Comparison of ENCODE assay signal across 1 cellular context in the genomic region with DNA sequence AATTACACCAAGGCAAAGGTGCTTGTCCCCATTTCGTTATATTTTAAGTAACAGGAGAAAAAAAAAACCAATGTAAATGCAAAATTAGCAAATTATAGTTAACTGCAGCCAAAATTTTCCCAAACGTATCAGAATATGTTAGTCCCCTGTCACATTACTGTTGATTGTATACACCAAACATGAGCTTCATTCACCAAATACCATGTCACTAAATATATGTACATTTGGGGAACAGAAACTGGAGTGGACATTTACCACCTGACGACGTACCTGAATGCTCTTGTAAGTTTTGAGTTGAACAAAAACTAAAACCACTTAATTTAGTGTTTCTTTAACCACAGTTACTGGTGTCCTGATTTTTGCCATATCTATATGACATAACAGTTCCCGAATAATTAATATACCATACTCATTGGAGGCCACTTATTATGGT.
TF ChIP-seq lines count a peak whose summit lies in the region.

No MANE protein-coding gene starts in this region.

TF ChIP-seq in K562, 482 proteins besides CTCF, POLR2A, EP300 and RAD21:
- TF ChIP-seq KLF1 (tag; IDR thresholded peaks at IDR 0.05), result no peak
- no peak for TF ChIP-seq GABPB2 (CRISPR knock-in tag; conservative IDR thresholded peaks at IDR 0.05)
- TF ChIP-seq ZNF175 (CRISPR knock-in tag; IDR thresholded peaks at IDR 0.05; ENCODE audit: low read depth), result no peak
- no peak for TF ChIP-seq TSC22D4 (tag; IDR thresholded peaks at IDR 0.05)
- no peak for TF ChIP-seq EZH2 (IDR thresholded peaks at IDR 0.05; ENCODE audit: borderline replicate concordance, low read depth, low read length)
- no peak for TF ChIP-seq DPF2 (IDR thresholded peaks at IDR 0.05)
- no peak for TF ChIP-seq CEBPG (CRISPR knock-in tag; IDR thresholded peaks at IDR 0.05)
- TF ChIP-seq CEBPG (tag; conservative IDR thresholded peaks at IDR 0.05 in 1 of 2, IDR thresholded peaks at IDR 0.05 in 1 of 2), result no peak
- TF ChIP-seq, protein P1, sequence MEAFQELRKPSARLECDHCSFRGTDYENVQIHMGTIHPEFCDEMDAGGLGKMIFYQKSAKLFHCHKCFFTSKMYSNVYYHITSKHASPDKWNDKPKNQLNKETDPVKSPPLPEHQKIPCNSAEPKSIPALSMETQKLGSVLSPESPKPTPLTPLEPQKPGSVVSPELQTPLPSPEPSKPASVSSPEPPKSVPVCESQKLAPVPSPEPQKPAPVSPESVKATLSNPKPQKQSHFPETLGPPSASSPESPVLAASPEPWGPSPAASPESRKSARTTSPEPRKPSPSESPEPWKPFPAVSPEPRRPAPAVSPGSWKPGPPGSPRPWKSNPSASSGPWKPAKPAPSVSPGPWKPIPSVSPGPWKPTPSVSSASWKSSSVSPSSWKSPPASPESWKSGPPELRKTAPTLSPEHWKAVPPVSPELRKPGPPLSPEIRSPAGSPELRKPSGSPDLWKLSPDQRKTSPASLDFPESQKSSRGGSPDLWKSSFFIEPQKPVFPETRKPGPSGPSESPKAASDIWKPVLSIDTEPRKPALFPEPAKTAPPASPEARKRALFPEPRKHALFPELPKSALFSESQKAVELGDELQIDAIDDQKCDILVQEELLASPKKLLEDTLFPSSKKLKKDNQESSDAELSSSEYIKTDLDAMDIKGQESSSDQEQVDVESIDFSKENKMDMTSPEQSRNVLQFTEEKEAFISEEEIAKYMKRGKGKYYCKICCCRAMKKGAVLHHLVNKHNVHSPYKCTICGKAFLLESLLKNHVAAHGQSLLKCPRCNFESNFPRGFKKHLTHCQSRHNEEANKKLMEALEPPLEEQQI (IDR thresholded peaks at IDR 0.05), result no peak
- no peak for TF ChIP-seq BACH1 (tag; IDR thresholded peaks at IDR 0.05)
- TF ChIP-seq MTA2 (IDR thresholded peaks at IDR 0.05; ENCODE audit: low read depth), result no peak
- TF ChIP-seq GABPB1 (CRISPR knock-in tag; IDR thresholded peaks at IDR 0.05), result no peak
- TF ChIP-seq PYGO2 (tag; IDR thresholded peaks at IDR 0.05), result no peak
- TF ChIP-seq ARHGAP35 (IDR thresholded peaks at IDR 0.05; ENCODE audit: partially characterized antibody), result no peak
- no peak for TF ChIP-seq ESRRB (CRISPR knock-in tag; IDR thresholded peaks at IDR 0.05; ENCODE audit: borderline replicate concordance)
- no peak for TF ChIP-seq JUN (IDR thresholded peaks at IDR 0.05; ENCODE audit: borderline replicate concordance, low read depth, low read length)
- no peak for TF ChIP-seq JUN (CRISPR knock-in tag; IDR thresholded peaks at IDR 0.05; ENCODE audit: borderline replicate concordance)
- TF ChIP-seq ZNF121 (CRISPR knock-in tag; conservative IDR thresholded peaks at IDR 0.05), result no peak
- TF ChIP-seq BRCA1 (IDR thresholded peaks at IDR 0.05), result no peak
- TF ChIP-seq BRCA1 (CRISPR knock-in tag; IDR thresholded peaks at IDR 0.05), result no peak
- TF ChIP-seq, protein P2, sequence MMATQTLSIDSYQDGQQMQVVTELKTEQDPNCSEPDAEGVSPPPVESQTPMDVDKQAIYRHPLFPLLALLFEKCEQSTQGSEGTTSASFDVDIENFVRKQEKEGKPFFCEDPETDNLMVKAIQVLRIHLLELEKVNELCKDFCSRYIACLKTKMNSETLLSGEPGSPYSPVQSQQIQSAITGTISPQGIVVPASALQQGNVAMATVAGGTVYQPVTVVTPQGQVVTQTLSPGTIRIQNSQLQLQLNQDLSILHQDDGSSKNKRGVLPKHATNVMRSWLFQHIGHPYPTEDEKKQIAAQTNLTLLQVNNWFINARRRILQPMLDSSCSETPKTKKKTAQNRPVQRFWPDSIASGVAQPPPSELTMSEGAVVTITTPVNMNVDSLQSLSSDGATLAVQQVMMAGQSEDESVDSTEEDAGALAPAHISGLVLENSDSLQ (IDR thresholded peaks at IDR 0.05), result no peak
